ENCODE assay signal across 1 cellular context in genomic region chr1:6784560-6785317, GRCh38.
TF ChIP-seq lines count a peak whose summit lies in the region.

No MANE protein-coding gene starts in this region.

TF ChIP-seq in GM12878, 131 proteins besides CTCF, POLR2A, EP300 and RAD21 (continued from another document and continues in another):
- TF ChIP-seq CEBPZ (IDR thresholded peaks at IDR 0.05; ENCODE audit: low read depth, low read length) (peak; percentile 95), SRF (IDR thresholded peaks at IDR 0.05; ENCODE audit: low read depth in 2 of 2, low read length in 2 of 2) (peak in 1 of 2 experiments; percentile 64; a peak in 1 of 4 replicates), MAX (IDR thresholded peaks at IDR 0.05; ENCODE audit: low read depth, low read length) (peak; percentile 21; the same call in 1 of the 2 replicates), HSF1 (IDR thresholded peaks at IDR 0.05; ENCODE audit: low read depth, low read length) (no peak), PAX8 (IDR thresholded peaks at IDR 0.05) (no peak), ASH2L (IDR thresholded peaks at IDR 0.05; ENCODE audit: borderline replicate concordance, low read depth) (no peak), USF1 (IDR thresholded peaks at IDR 0.05; ENCODE audit: borderline replicate concordance, extremely low read length, insufficient read depth, low read depth, low read length) (peak; percentile 74), PBX3 (IDR thresholded peaks at IDR 0.05; ENCODE audit: insufficient replicate concordance, low read depth, low read length) (no peak), RELB (IDR thresholded peaks at IDR 0.05; ENCODE audit: low read depth) (no peak), SUPT20H (IDR thresholded peaks at IDR 0.05; ENCODE audit: borderline replicate concordance, control insufficient read depth, low read depth, low read length) (no peak), ZNF24 (IDR thresholded peaks at IDR 0.05) (0 out of 2 replicates have a peak, but pooled peaks have one; percentile 15), MYC (IDR thresholded peaks at IDR 0.05; ENCODE audit: insufficient read depth, insufficient read length, insufficient replicate concordance, low read length, severe bottlenecking) (peak; percentile 39), BRCA1 (IDR thresholded peaks at IDR 0.05; ENCODE audit: low read depth, low read length) (no peak), IRF5 (IDR thresholded peaks at IDR 0.05; ENCODE audit: borderline replicate concordance) (no peak), NFYA (IDR thresholded peaks at IDR 0.05; ENCODE audit: borderline replicate concordance, low read depth, low read length) (no peak; the same call in 1 of the 2 replicates), MEF2B (IDR thresholded peaks at IDR 0.05; ENCODE audit: partially characterized antibody, poor library complexity, severe bottlenecking) (no peak), ATF2 (IDR thresholded peaks at IDR 0.05; ENCODE audit: low read length) (no peak), WRNIP1 (IDR thresholded peaks at IDR 0.05; ENCODE audit: borderline replicate concordance, low read depth, low read length) (no peak), REST (IDR thresholded peaks at IDR 0.05; ENCODE audit: low read depth, low read length) (no peak), MLLT1 (IDR thresholded peaks at IDR 0.05) (no peak), E2F8 (IDR thresholded peaks at IDR 0.05; ENCODE audit: low read depth, partially characterized antibody) (peak; percentile 77), SIN3A (IDR thresholded peaks at IDR 0.05; ENCODE audit: low read depth, low read length) (no peak; the same call in 1 of the 2 replicates), NRF1 (conservative IDR thresholded peaks at IDR 0.05; ENCODE audit: low read depth, low read length) (no peak), BMI1 (IDR thresholded peaks at IDR 0.05; ENCODE audit: borderline replicate concordance) (no peak), FOXK2 (IDR thresholded peaks at IDR 0.05) (no peak), PML (IDR thresholded peaks at IDR 0.05; ENCODE audit: low read length) (no peak)
